Comparison of ENCODE assay signal across 12 cellular contexts in the genomic region with DNA sequence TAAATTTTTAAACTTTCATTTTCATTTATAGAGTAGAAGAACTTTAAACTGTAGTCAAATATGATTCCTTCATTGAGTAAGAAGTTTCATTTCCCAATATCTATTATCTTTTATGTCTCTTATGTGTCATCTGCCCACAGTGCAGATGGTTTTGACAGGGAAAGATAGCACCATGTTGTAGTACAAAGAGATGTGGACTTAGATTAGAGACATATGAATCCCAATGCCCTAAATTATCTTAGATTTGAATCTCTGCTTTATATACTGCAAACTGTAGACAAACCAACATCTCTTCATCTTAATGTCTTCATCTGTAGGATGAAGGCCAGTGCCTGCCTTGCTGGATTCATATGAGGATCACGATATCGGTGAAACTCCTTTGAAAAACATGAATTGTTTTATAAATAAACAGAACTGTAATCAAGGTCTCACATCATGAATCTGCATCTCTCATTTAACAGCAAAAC.
DNase-seq lines count a peak whose midpoint lies in the region; ATAC-seq, FAIRE-seq and TF ChIP-seq lines count a peak whose summit lies in the region.
"Had no signal": no experiment of that assay in that cellular context is flagged by ENCODE, and none has a peak within 500 bp of the region (broad histone marks: within the 10 kb centered on the region; RNA-seq: fewer than 3 reads in every experiment).

No MANE protein-coding gene starts in this region.

- H3K9me2 ChIP-seq in MM.1S (replicated peaks; ENCODE audit: insufficient read depth, low read length) = no peaks in the 10 kb centered on the region

- no peak for TF ChIP-seq CTCF in GM06990 (IDR thresholded peaks at IDR 0.05; ENCODE audit: insufficient read depth, low read length, poor library complexity, severe bottlenecking)
- TF ChIP-seq CTCF in MM.1S (IDR thresholded peaks at IDR 0.05; ENCODE audit: low read length) = no peak

- CTCF ChIA-PET in CD8-positive, alpha-beta memory T cell (lab: Charles Lee) = no interaction called here

- H2AFZ ChIP-seq in MM.1S (ENCODE audit: low read length) = no peak overlapping the region

- H3K4me3 ChIP-seq in GM06990 (replicated peaks; ENCODE audit: low read depth, low read length) (no peak overlapping the region), MM.1S (ENCODE audit: low read length) (no peak overlapping the region)
- H3K4me3 ChIP-seq in CD8-positive, alpha-beta memory T cell (ENCODE audit: low read length) = no peak overlapping the region

- POLR2A ChIA-PET in CD8-positive, alpha-beta memory T cell (lab: Charles Lee) = no interaction called here

- H4K20me1 ChIP-seq in MM.1S (ENCODE audit: insufficient read depth, low read length) = no peaks in the 10 kb centered on the region

- no peak overlapping the region for H3K9ac ChIP-seq in MM.1S (ENCODE audit: low read length)

- H3K4me1 ChIP-seq in CD8-positive, alpha-beta memory T cell (ENCODE audit: insufficient read depth, low read length) = no peaks in the 10 kb centered on the region
- no peaks in the 10 kb centered on the region for H3K4me1 ChIP-seq in MM.1S (ENCODE audit: low read length)

- H3F3A ChIP-seq in MM.1S (ENCODE audit: insufficient read depth, low read length) = no peaks in the 10 kb centered on the region

- H3K79me2 ChIP-seq in MM.1S (ENCODE audit: low read length) = no peaks in the 10 kb centered on the region

- no peaks in the 10 kb centered on the region for H3K9me3 Mint-ChIP-seq in CD8-positive, alpha-beta memory T cell
- H3K9me3 Mint-ChIP-seq: CD4-positive, CD25-positive, alpha-beta regulatory T cell had no signal

- no peaks in the 10 kb centered on the region for H3K36me3 ChIP-seq in GM06990 (ENCODE audit: control insufficient read depth, insufficient read depth, low read length)
- no peaks in the 10 kb centered on the region for H3K36me3 ChIP-seq in CD8-positive, alpha-beta memory T cell (ENCODE audit: insufficient read depth, low read length)
- H3K36me3 ChIP-seq in MM.1S (replicated peaks; ENCODE audit: insufficient read depth, low read length) = no peaks in the 10 kb centered on the region

- peaks cover 0 to 5% of the 10 kb centered on the region in 2 donors for H3K27me3 Mint-ChIP-seq in CD8-positive, alpha-beta memory T cell
- H3K27me3 Mint-ChIP-seq: CD4-positive, CD25-positive, alpha-beta regulatory T cell had no signal

- no peaks in the 10 kb centered on the region for H3K36me3 Mint-ChIP-seq in CD8-positive, alpha-beta memory T cell
- H3K36me3 Mint-ChIP-seq: CD4-positive, CD25-positive, alpha-beta regulatory T cell had no signal

- peaks cover 0 to 4% (median 0%) of the 10 kb centered on the region in 3 donors for H3K4me1 Mint-ChIP-seq in CD8-positive, alpha-beta memory T cell

- no peaks in the 10 kb centered on the region for H3K9me3 ChIP-seq in CD8-positive, alpha-beta memory T cell (ENCODE audit: low read length)
- no peaks in the 10 kb centered on the region for H3K9me3 ChIP-seq in MM.1S (replicated peaks; ENCODE audit: insufficient read depth, low read length)

- H3K4me2 ChIP-seq in MM.1S (ENCODE audit: low read depth, low read length) = no peak overlapping the region

- H3K27me3 ChIP-seq in GM06990 (replicated peaks; ENCODE audit: control insufficient read depth, insufficient read depth, low read length) (no peaks in the 10 kb centered on the region), MM.1S (replicated peaks; ENCODE audit: insufficient read depth, low read length) (no peaks in the 10 kb centered on the region)
- no peaks in the 10 kb centered on the region for H3K27me3 ChIP-seq in CD8-positive, alpha-beta memory T cell (ENCODE audit: insufficient read depth, low read length, poor library complexity, severe bottlenecking)

- no peak overlapping the region for H3K4me3 Mint-ChIP-seq in CD8-positive, alpha-beta memory T cell
- H3K4me3 Mint-ChIP-seq: CD4-positive, CD25-positive, alpha-beta regulatory T cell had no signal

- FAIRE-seq in frontal cortex (lab: Jason Lieb, UNC) = no peak
- FAIRE-seq: H1 had no signal

- peak; percentile 42 for DNase-seq in GM06990 (ENCODE audit: extremely low read depth, insufficient read length)
- peak; percentile 50 to 93 for DNase-seq in NOMO-1 (lab: John Stamatoyannopoulos, UW; ENCODE audit: unreplicated experiment in 2 of 2)
- DNase-seq in frontal cortex (ENCODE audit: low spot score in 2 of 2) = no peak
- DNase-seq in CD8-positive, alpha-beta memory T cell = no peak
- no peak for DNase-seq in NCI-H1105 treated with DMSO at 0.1 percent for 48 hours (lab: John Stamatoyannopoulos, UW)
- no peak for DNase-seq in MM.1S
- DNase-seq: activated naive CD4-positive, alpha-beta T cell; CD4-positive, CD25-positive, alpha-beta regulatory T cell; NCI-H1694 had no signal

- ATAC-seq in GM19328 (IDR thresholded peaks at IDR 0.05; ENCODE audit: unreplicated experiment) (peak; percentile 69), HG02938 (IDR thresholded peaks at IDR 0.05; ENCODE audit: unreplicated experiment) (peak; percentile 96)

- no peak overlapping the region for H3K27ac Mint-ChIP-seq in CD8-positive, alpha-beta memory T cell
- H3K27ac Mint-ChIP-seq: CD4-positive, CD25-positive, alpha-beta regulatory T cell had no signal

- H3K27ac ChIP-seq in CD8-positive, alpha-beta memory T cell (ENCODE audit: low read depth, low read length) = no peak overlapping the region
- H3K27ac ChIP-seq in MM.1S (ENCODE audit: low read length) = no peak overlapping the region

Comparison
In these comparisons a context has a peak if more than half of its experiments do, and no peak if none do; other contexts are left out.
1. DNase-seq: peak in GM06990 (single experiment) and NOMO-1 (2 of 2); none in frontal cortex (0 of 2), CD8-positive, alpha-beta memory T cell (0 of 5), NCI-H1105 treated with DMSO at 0.1 percent for 48 hours (single experiment) and MM.1S (single experiment).